Comparison of ENCODE assay signal across 8 cellular contexts in the genomic region with DNA sequence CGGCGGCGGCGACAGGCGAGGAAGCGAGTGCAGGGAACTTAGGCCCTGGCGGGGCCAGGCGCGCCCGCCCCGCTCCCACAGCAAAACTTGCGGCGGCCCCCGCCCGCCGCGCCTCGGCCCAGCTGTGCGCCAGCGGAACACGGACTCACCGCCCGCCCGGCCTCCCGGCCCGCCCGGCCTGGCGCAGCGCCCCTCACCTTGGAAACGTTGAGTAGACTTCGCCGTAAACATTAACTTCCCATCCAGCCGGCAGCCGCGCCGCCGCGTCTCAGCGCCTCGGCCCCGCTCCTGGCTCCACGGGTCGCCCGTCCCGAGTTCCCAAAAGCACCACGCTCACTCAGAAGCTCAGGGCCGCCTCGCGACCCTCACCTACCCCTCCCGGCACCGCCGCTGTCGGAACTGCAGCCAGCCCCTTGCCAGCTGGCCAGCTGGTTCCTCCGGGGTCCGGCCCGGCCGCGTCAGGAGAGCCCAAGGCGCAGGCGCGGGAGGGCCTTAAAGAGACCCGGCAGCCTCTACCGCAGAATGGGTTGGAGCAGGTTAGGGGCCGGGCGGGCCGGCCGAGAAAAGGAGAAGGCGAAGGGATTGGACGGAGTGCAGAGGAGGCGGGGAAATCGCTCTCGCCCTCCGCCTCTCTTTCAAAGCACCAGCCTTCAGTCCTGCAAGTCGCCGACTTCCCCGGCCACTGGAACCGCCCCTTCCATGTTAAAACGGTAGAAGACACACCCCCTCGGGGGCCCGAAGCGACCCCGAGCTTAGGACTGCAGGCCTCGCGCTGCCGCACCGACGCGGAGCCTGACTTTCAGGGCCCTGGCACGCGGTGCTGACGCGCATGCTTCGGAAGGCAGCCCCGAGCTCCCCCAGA. TPM values are rescaled to one million over a fixed set of nuclear protein-coding genes. Genes with fewer than 3 reads are reported as not detected.
DNase-seq lines count a peak whose midpoint lies in the region; ATAC-seq, FAIRE-seq and TF ChIP-seq lines count a peak whose summit lies in the region.

TSS of gene EVI5 (minus strand) at position 470 of the 862 bp plus-strand sequence. CDS start 48,562 bp downstream, outside the sequence.

- H3K4me2 ChIP-seq in DOHH2 (ENCODE audit: low read length) (peak within 1 kb of the TSS; percentile 86), KMS-11 (peak within 1 kb of the TSS; percentile 92)

- peaks cover 0 to 4% of the 10 kb centered on the region in 2 donors for H3K36me3 Mint-ChIP-seq in naive B cell
- H3K36me3 Mint-ChIP-seq in stimulated activated memory B cell treated with anti-CD40 and anti-IgM and Interleukin-4, amounts not matched to agents 10 μg/mL and 1 μg/mL and 100 μg/mL, for 72 hours = no peaks in the 10 kb centered on the region

- H3K9me2 ChIP-seq in DOHH2 (replicated peaks; ENCODE audit: control insufficient read depth, low read length) = no peaks in the 10 kb centered on the region

- H3K36me3 ChIP-seq in DOHH2 (ENCODE audit: control insufficient read depth, low read length) (no peaks in the 10 kb centered on the region), KMS-11 (ENCODE audit: insufficient read depth) (no peaks in the 10 kb centered on the region)

- H3K27ac ChIP-seq in DOHH2 (ENCODE audit: low read depth, low read length) = peak within 1 kb of the TSS; percentile 28; the same call in 1 of the 2 replicates
- peak within 1 kb of the TSS; percentile 81 for H3K27ac ChIP-seq in KMS-11

- H3K27me3 Mint-ChIP-seq in naive B cell = no peaks in the 10 kb centered on the region
- no peaks in the 10 kb centered on the region for H3K27me3 Mint-ChIP-seq in stimulated activated memory B cell treated with anti-CD40 and anti-IgM and Interleukin-4, amounts not matched to agents 10 μg/mL and 1 μg/mL and 100 μg/mL, for 72 hours

- H3K4me3 Mint-ChIP-seq in naive B cell = peak within 1 kb of the TSS; percentile 83 to 94 (median 89)
- peak within 1 kb of the TSS; percentile 92 for H3K4me3 Mint-ChIP-seq in stimulated activated memory B cell treated with anti-CD40 and anti-IgM and Interleukin-4, amounts not matched to agents 10 μg/mL and 1 μg/mL and 100 μg/mL, for 72 hours

- H2AFZ ChIP-seq in KMS-11 (ENCODE audit: low read depth) = peak within 1 kb of the TSS; percentile 83

- peak within 1 kb of the TSS; percentile 87 for H3K4me3 ChIP-seq in DOHH2 (ENCODE audit: low read length)
- H3K4me3 ChIP-seq in KMS-11 (IDR thresholded peaks at IDR 0.05; ENCODE audit: insufficient read depth, low read depth, low read length) = peak within 1 kb of the TSS; percentile 26

- peaks cover 14% of the 10 kb centered on the region for H3K4me1 ChIP-seq in DOHH2 (ENCODE audit: control insufficient read depth, low read length)
- H3K4me1 ChIP-seq in KMS-11 (ENCODE audit: low read depth, poor library complexity, severe bottlenecking) = no peaks in the 10 kb centered on the region

- peak within 1 kb of the TSS; percentile 87 to 98 (median 96) for H3K27ac Mint-ChIP-seq in naive B cell
- H3K27ac Mint-ChIP-seq in stimulated activated memory B cell treated with anti-CD40 and anti-IgM and Interleukin-4, amounts not matched to agents 10 μg/mL and 1 μg/mL and 100 μg/mL, for 72 hours = peak within 1 kb of the TSS; percentile 83

- peak within 1 kb of the TSS; percentile 65 for H3K9ac ChIP-seq in KMS-11

- H4K20me1 ChIP-seq in DOHH2 (ENCODE audit: control insufficient read depth, insufficient read depth, low read depth, low read length) = no peaks in the 10 kb centered on the region
- no peaks in the 10 kb centered on the region for H4K20me1 ChIP-seq in KMS-11 (ENCODE audit: insufficient read depth)

- peak; percentile 79 for FAIRE-seq in RCC 7860 (lab: Jason Lieb, UNC)

- DNase-seq in RCC 7860 (ENCODE audit: low spot score) (peak; percentile 88), fibroblast of gingiva (ENCODE audit: low read depth) (peak; percentile 97), naive B cell (peak; percentile 90)
- peak; percentile 9 to 37 for DNase-seq in activated T-helper 1 cell treated with anti-CD3 and anti-CD28 coated beads, Interleukin-2, amount 50 U/mL, for 16 hours (ENCODE audit: low read depth in 1 of 2, low spot score in 1 of 2)

- peaks cover 30% of the 10 kb centered on the region for H3K79me2 ChIP-seq in DOHH2 (ENCODE audit: control insufficient read depth, low read length)
- peaks cover 12% of the 10 kb centered on the region; the same call in 1 of the 2 replicates for H3K79me2 ChIP-seq in KMS-11 (ENCODE audit: insufficient read depth, low read depth)

- H3K9me3 Mint-ChIP-seq in naive B cell = no peaks in the 10 kb centered on the region
- H3K9me3 Mint-ChIP-seq in stimulated activated memory B cell treated with anti-CD40 and anti-IgM and Interleukin-4, amounts not matched to agents 10 μg/mL and 1 μg/mL and 100 μg/mL, for 72 hours = no peaks in the 10 kb centered on the region

- H3K9me3 ChIP-seq in DOHH2 (ENCODE audit: control insufficient read depth, insufficient read depth, low read length) = no peaks in the 10 kb centered on the region

- peaks cover 3% of the 10 kb centered on the region for H3F3A ChIP-seq in DOHH2 (ENCODE audit: control insufficient read depth, insufficient read depth)

- ATAC-seq in GM21786 (IDR thresholded peaks at IDR 0.05; ENCODE audit: unreplicated experiment) (peak; percentile 93), naive B cell (ENCODE audit: low read depth in 2 of 2) (peak; percentile 83 to 85)
- ATAC-seq in stimulated activated memory B cell treated with anti-CD40 and anti-IgM and Interleukin-4, amounts not matched to agents 10 μg/mL and 1 μg/mL and 100 μg/mL, for 72 hours = peak; percentile 98

- H3K27me3 ChIP-seq in DOHH2 (ENCODE audit: control insufficient read depth, low read length) (no peaks in the 10 kb centered on the region), KMS-11 (ENCODE audit: insufficient read depth, low read depth) (no peaks in the 10 kb centered on the region)

- peaks cover 16 to 33% (median 20%) of the 10 kb centered on the region in 3 donors for H3K4me1 Mint-ChIP-seq in naive B cell
- H3K4me1 Mint-ChIP-seq in stimulated activated memory B cell treated with anti-CD40 and anti-IgM and Interleukin-4, amounts not matched to agents 10 μg/mL and 1 μg/mL and 100 μg/mL, for 72 hours = peaks cover 26% of the 10 kb centered on the region

- TF ChIP-seq CTCF in DOHH2 (IDR thresholded peaks at IDR 0.05; ENCODE audit: low read depth, low read length, poor library complexity, severe bottlenecking) (peak; percentile 42), KMS-11 (conservative IDR thresholded peaks at IDR 0.05; ENCODE audit: low read depth, low read length) (no peak)

RNA-seq across cellular contexts. Expression of gene EVI5, which starts in this region (rescaled TPM):
- 10 to 100 TPM in 2 of 6 donors, 1 to 10 TPM in 4; 3.3 to 11.6 (median 9.0) TPM for polyA plus RNA-seq in naive B cell (ENCODE audit: low read depth in 6 of 6)

Comparison
In these comparisons a context has a peak if more than half of its experiments do, and no peak if none do; other contexts are left out.
1. Peak in every context shown above with its lines: DNase-seq, ATAC-seq, H3K4me3 ChIP-seq and H3K27ac ChIP-seq.
2. DNase-seq: peak in every context shown above with its lines; median percentile 97 in fibroblast of gingiva; 90 in naive B cell; 88 in RCC 7860; 23 in activated T-helper 1 cell treated with anti-CD3 and anti-CD28 coated beads, Interleukin-2, amount 50 U/mL, for 16 hours.